In the genomic region with DNA sequence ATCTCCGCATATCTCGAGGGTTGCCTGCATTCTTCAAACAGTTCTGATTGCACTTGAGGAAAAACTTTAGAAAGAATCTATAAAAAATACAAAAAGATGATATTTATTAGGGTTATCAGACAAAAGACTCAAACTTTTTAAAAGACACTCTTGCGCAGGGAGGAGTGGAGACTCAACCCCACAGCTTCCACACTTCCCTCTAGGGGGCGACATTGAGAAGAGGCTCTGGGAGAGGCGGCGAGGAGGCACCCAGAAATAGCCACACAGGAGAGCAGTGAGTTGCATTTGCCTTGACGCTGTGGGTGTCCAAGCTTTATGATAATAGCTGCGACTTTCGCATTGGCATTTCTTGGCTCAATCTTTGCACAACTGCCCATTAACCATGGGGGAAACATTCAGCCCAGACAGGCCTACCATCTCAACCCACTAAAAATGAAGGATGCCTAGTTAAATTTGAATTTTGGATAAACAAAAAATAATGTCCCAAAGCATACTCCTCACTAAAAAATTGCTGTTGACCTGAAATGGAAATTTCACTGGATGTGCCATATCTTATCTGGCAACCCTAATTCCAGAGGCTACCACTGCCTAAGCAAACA, we compare ENCODE assay signal across 9 cellular contexts.
A peak's percentile ranks its signal among the peaks of the same experiment; 100 is the strongest.
DNase-seq lines count a peak whose midpoint lies in the region; ATAC-seq and TF ChIP-seq lines count a peak whose summit lies in the region.
"Had no signal": no experiment of that assay in that cellular context is flagged by ENCODE, and none has a peak within 500 bp of the region (broad histone marks: within the 10 kb centered on the region; RNA-seq: fewer than 3 reads in every experiment).

No MANE protein-coding gene starts in this region.

- no peaks in the 10 kb centered on the region for H3K4me1 ChIP-seq in stomach

- in situ Hi-C loops in GM13977 (cut with MboI; ENCODE audit: low pct_unique_long_range_greater_than_20kb, low sequenced_read_pairs, unreplicated experiment): no loop called here

- no peak for TF ChIP-seq EP300 in stomach (IDR thresholded peaks at IDR 0.05)

- ATAC-seq in stimulated activated effector memory CD8-positive, alpha-beta T cell treated with anti-CD3 and anti-CD28 coated beads, Interleukin-12 subunit alpha, Interleukin-12 subunit beta, amount 100 ng/mL, for 72 hours: peak; percentile 50
- no peak for ATAC-seq in HG03039 (IDR thresholded peaks at IDR 0.05; ENCODE audit: unreplicated experiment)

- H3K27me3 Mint-ChIP-seq in T-helper 2 cell treated with Interferon-gamma antibody and Interleukin-4, amounts not matched to agents 5 μg/mL and 100 μg/mL, for 36 hours (ENCODE audit: low read depth): no peaks in the 10 kb centered on the region

- no peaks in the 10 kb centered on the region for H3K9me3 ChIP-seq in stomach

- intact Hi-C loops in stomach (cut with DNase I; ENCODE audit: low total_unique reads): no loop called here

- no peaks in the 10 kb centered on the region for H3K4me1 Mint-ChIP-seq in T-helper 2 cell treated with Interferon-gamma antibody and Interleukin-4, amounts not matched to agents 5 μg/mL and 100 μg/mL, for 36 hours (ENCODE audit: low read depth)
- H3K4me1 Mint-ChIP-seq in stimulated activated effector memory CD8-positive, alpha-beta T cell treated with anti-CD3 and anti-CD28 coated beads, Interleukin-12 subunit alpha, Interleukin-12 subunit beta, amount 100 ng/mL, for 72 hours: no peaks in the 10 kb centered on the region

- H3K27ac ChIP-seq in 22Rv1 (no peak overlapping the region), stomach (no peak overlapping the region)

- H3K36me3 Mint-ChIP-seq in T-helper 2 cell treated with Interferon-gamma antibody and Interleukin-4, amounts not matched to agents 5 μg/mL and 100 μg/mL, for 36 hours (ENCODE audit: low read depth): no peaks in the 10 kb centered on the region
- H3K36me3 Mint-ChIP-seq in stimulated activated effector memory CD8-positive, alpha-beta T cell treated with anti-CD3 and anti-CD28 coated beads, Interleukin-12 subunit alpha, Interleukin-12 subunit beta, amount 100 ng/mL, for 72 hours: no peaks in the 10 kb centered on the region
- H3K36me3 Mint-ChIP-seq: activated naive CD4-positive, alpha-beta T cell treated with anti-CD3 and anti-CD28 coated beads, Interleukin-2, amount 50 U/mL, for 72 hours had no signal

- H3K36me3 ChIP-seq in stomach: no peaks in the 10 kb centered on the region

- H3K27ac Mint-ChIP-seq in T-helper 2 cell treated with Interferon-gamma antibody and Interleukin-4, amounts not matched to agents 5 μg/mL and 100 μg/mL, for 36 hours: no peak overlapping the region
- no peak overlapping the region for H3K27ac Mint-ChIP-seq in stimulated activated effector memory CD8-positive, alpha-beta T cell treated with anti-CD3 and anti-CD28 coated beads, Interleukin-12 subunit alpha, Interleukin-12 subunit beta, amount 100 ng/mL, for 72 hours
- H3K27ac Mint-ChIP-seq: activated naive CD4-positive, alpha-beta T cell treated with anti-CD3 and anti-CD28 coated beads, Interleukin-2, amount 50 U/mL, for 72 hours had no signal

- DNase-seq in GM13977 (ENCODE audit: low spot score) (no peak), fibroblast of pulmonary artery (ENCODE audit: low read depth) (peak; percentile 25), stomach (no peak), NCI-H446 treated with DMSO at 0.1 percent for 48 hours (lab: John Stamatoyannopoulos, UW) (no peak)
- peak; percentile 13 for DNase-seq in T-helper 2 cell treated with Interferon-gamma antibody and Interleukin-4, amounts not matched to agents 5 μg/mL and 100 μg/mL, for 36 hours (ENCODE audit: low spot score)
- peak; percentile 32 to 58 for DNase-seq in stimulated activated effector memory CD8-positive, alpha-beta T cell treated with anti-CD3 and anti-CD28 coated beads, Interleukin-12 subunit alpha, Interleukin-12 subunit beta, amount 100 ng/mL, for 72 hours (ENCODE audit: low spot score in 2 of 2)

- no peaks in the 10 kb centered on the region for H3K9me3 Mint-ChIP-seq in T-helper 2 cell treated with Interferon-gamma antibody and Interleukin-4, amounts not matched to agents 5 μg/mL and 100 μg/mL, for 36 hours
- no peaks in the 10 kb centered on the region for H3K9me3 Mint-ChIP-seq in stimulated activated effector memory CD8-positive, alpha-beta T cell treated with anti-CD3 and anti-CD28 coated beads, Interleukin-12 subunit alpha, Interleukin-12 subunit beta, amount 100 ng/mL, for 72 hours
- H3K9me3 Mint-ChIP-seq: activated naive CD4-positive, alpha-beta T cell treated with anti-CD3 and anti-CD28 coated beads, Interleukin-2, amount 50 U/mL, for 72 hours had no signal

- H3K4me3 ChIP-seq in fibroblast of pulmonary artery (replicated peaks; ENCODE audit: low read depth, low read length) (no peak overlapping the region), stomach (no peak overlapping the region)

- H3K4me3 Mint-ChIP-seq in T-helper 2 cell treated with Interferon-gamma antibody and Interleukin-4, amounts not matched to agents 5 μg/mL and 100 μg/mL, for 36 hours: no peak overlapping the region
- H3K4me3 Mint-ChIP-seq in stimulated activated effector memory CD8-positive, alpha-beta T cell treated with anti-CD3 and anti-CD28 coated beads, Interleukin-12 subunit alpha, Interleukin-12 subunit beta, amount 100 ng/mL, for 72 hours: no peak overlapping the region

- no peak for TF ChIP-seq POLR2A in stomach (IDR thresholded peaks at IDR 0.05)

- WGBS in stomach, 5 donors: 68 to 76% (median 72%) methylated on average over 9 of the region's 9 CpGs

- TF ChIP-seq CTCF in 22Rv1 (IDR thresholded peaks at IDR 0.05) (peak; percentile 80), GM13977 (IDR thresholded peaks at IDR 0.05; ENCODE audit: extremely low read depth, insufficient read depth, missing control alignments) (peak; percentile 54), fibroblast of pulmonary artery (IDR thresholded peaks at IDR 0.05; ENCODE audit: low read length, missing control alignments) (peak; percentile 67), stomach (IDR thresholded peaks at IDR 0.05) (peak in 2 of 7 experiments; percentile 5 to 26)

- peaks cover 0 to 16% (median 3%) of the 10 kb centered on the region in 3 donors for H3K27me3 ChIP-seq in stomach

Comparison
In these comparisons a context has a peak if more than half of its experiments do, and no peak if none do; other contexts are left out.
1. DNase-seq: peak in T-helper 2 cell treated with Interferon-gamma antibody and Interleukin-4, amounts not matched to agents 5 μg/mL and 100 μg/mL, for 36 hours (single experiment), fibroblast of pulmonary artery (single experiment) and stimulated activated effector memory CD8-positive, alpha-beta T cell treated with anti-CD3 and anti-CD28 coated beads, Interleukin-12 subunit alpha, Interleukin-12 subunit beta, amount 100 ng/mL, for 72 hours (2 of 2); none in GM13977 (single experiment), stomach (single experiment) and NCI-H446 treated with DMSO at 0.1 percent for 48 hours (single experiment).